ENCODE assay signal across 22 cellular contexts in the genomic region with DNA sequence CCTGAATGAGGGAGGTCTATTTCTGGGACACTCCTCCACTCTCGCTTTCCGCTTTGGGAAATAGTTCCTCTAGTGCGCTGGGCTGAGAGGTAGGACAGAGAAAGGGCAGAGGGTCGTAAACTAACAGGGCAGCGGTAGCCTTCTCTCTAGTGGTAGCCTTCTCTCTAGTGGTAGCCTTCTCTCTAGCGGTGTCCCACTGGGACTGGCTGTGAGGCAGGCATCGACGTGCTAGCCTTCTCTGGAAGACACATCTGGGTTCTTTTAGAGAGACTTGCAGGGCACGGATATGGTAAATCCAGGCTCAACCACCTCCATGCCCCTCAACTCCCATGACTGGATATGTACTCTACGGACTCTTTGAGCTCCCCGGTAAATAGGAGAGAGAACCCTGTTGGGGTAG.
"Had no signal": no experiment of that assay in that cellular context is flagged by ENCODE, and none has a peak within 500 bp of the region (broad histone marks: within the 10 kb centered on the region; RNA-seq: fewer than 3 reads in every experiment).

No MANE protein-coding gene starts in this region.

- H3K27me3 Mint-ChIP-seq: progenitor cell of endocrine pancreas had no signal

- H3K27ac Mint-ChIP-seq: mesothelial cell of epicardium; natural killer cell; progenitor cell of endocrine pancreas; stimulated activated naive B cell treated with anti-CD40 and anti-IgM and Interleukin-4, amounts not matched to agents 10 μg/mL and 1 μg/mL and 100 μg/mL, for 72 hours had no signal

- H3K4me3 Mint-ChIP-seq: mesothelial cell of epicardium; naive B cell; natural killer cell; stimulated activated naive B cell treated with anti-CD40 and anti-IgM and Interleukin-4, amounts not matched to agents 10 μg/mL and 1 μg/mL and 100 μg/mL, for 72 hours had no signal

- H3K9me3 ChIP-seq: ovary, suprapubic skin, upper lobe of left lung, vagina had no signal

- ATAC-seq: natural killer cell; sciatic nerve; stimulated activated naive B cell treated with anti-CD40 and anti-IgM and Interleukin-4, amounts not matched to agents 10 μg/mL and 1 μg/mL and 100 μg/mL, for 72 hours; stimulated activated naive CD8-positive, alpha-beta T cell treated with anti-CD3 and anti-CD28 coated beads, Interleukin-15, Interleukin-2, amounts not matched to agents 100 U/mL and 50 U/mL, for 24 hours had no signal

- H3K9me3 Mint-ChIP-seq: natural killer cell had no signal

- H3K27ac ChIP-seq: left ventricle myocardium inferior, ovary, right atrium auricular region, skin epidermis, stomach, suprapubic skin, tibial nerve, upper lobe of left lung, vagina had no signal

- H3K4me1 ChIP-seq: stomach, suprapubic skin, upper lobe of left lung, vagina had no signal

- H3K4me1 Mint-ChIP-seq: mesothelial cell of epicardium, naive B cell, natural killer cell had no signal

- H3K36me3 Mint-ChIP-seq: natural killer cell had no signal

- H3K4me3 ChIP-seq: left ventricle myocardium inferior, lung, ovary, right atrium auricular region, skin epidermis, stomach, suprapubic skin, tibial nerve, upper lobe of left lung, vagina had no signal

- H3K36me3 ChIP-seq: left ventricle myocardium inferior, ovary, right atrium auricular region, stomach, suprapubic skin, tibial nerve, upper lobe of left lung, vagina had no signal

- H3K27me3 ChIP-seq: ovary, right atrium auricular region, stomach, suprapubic skin, tibial nerve, upper lobe of left lung, vagina had no signal

- DNase-seq: islet precursor cell; left ventricle myocardium inferior; naive B cell; natural killer cell; ovary; stimulated activated CD4-positive, alpha-beta T cell treated with anti-CD3 and anti-CD28 coated beads, Interleukin-12 subunit alpha, Interleukin-12 subunit beta, amount 100 ng/mL, for 4 hours; stimulated activated CD4-positive, alpha-beta T cell treated with anti-CD3 and anti-CD28 coated beads, Interleukin-15, amount 100 ng/mL, for 24 hours; stimulated activated CD4-positive, alpha-beta T cell treated with anti-CD3 and anti-CD28 coated beads, Interleukin-2, amount 100 ng/mL, for 24 hours; stimulated activated CD4-positive, alpha-beta T cell treated with anti-CD3 and anti-CD28 coated beads, Interleukin-4, amount 100 ng/mL, for 1 hour; stimulated activated naive B cell treated with anti-CD40 and anti-IgM and Interleukin-4, amounts not matched to agents 10 μg/mL and 1 μg/mL and 100 μg/mL, for 72 hours; stimulated activated naive CD8-positive, alpha-beta T cell treated with anti-CD3 and anti-CD28 coated beads, Interleukin-15, Interleukin-2, amounts not matched to agents 100 U/mL and 50 U/mL, for 24 hours; stomach; upper lobe of left lung had no signal
